8 cellular contexts compared by ENCODE assay signal in genomic region chr11:76637491-76638266, GRCh38. TPM values are rescaled to one million over a fixed set of nuclear protein-coding genes. Genes with fewer than 3 reads are reported as not detected.
DNase-seq lines count a peak whose midpoint lies in the region; ATAC-seq and TF ChIP-seq lines count a peak whose summit lies in the region.

No MANE protein-coding gene starts in this region.

- 11 to 32% (median 14%) methylated on average over 13 to 14 of the region's 14 CpGs for WGBS in spleen, 5 donors

- no peak overlapping the region for H3K27ac Mint-ChIP-seq in T-helper 17 cell

- no peak overlapping the region for H3K4me3 Mint-ChIP-seq in T-helper 17 cell

- no peaks in the 10 kb centered on the region for H3K27me3 ChIP-seq in spleen (replicated peaks in 1 of 7)

- intact Hi-C loops in spleen (cut with DNase I; ENCODE audit: low total_unique reads) = no loop called here

- peaks cover 4% of the 10 kb centered on the region for H3K4me1 Mint-ChIP-seq in T-helper 17 cell

- no peak overlapping the region for H3K4me3 ChIP-seq in spleen

- peak; percentile 78 for ATAC-seq in HG02943 (IDR thresholded peaks at IDR 0.05; ENCODE audit: low read depth, unreplicated experiment)
- peak; percentile 71 for ATAC-seq in T-helper 17 cell

- H3K4me1 ChIP-seq in spleen = peaks cover 20 to 38% (median 28%) of the 10 kb centered on the region in 6 donors

- no peak for TF ChIP-seq CTCF in spleen (IDR thresholded peaks at IDR 0.05 in 8 of 11, conservative IDR thresholded peaks at IDR 0.05 in 3 of 11)

- peaks cover 64% of the 10 kb centered on the region for H3K27me3 Mint-ChIP-seq in T-helper 17 cell

- peaks cover 2% of the 10 kb centered on the region for H3K36me3 Mint-ChIP-seq in T-helper 17 cell (ENCODE audit: low read depth)

- no peak for TF ChIP-seq POLR2A in spleen (IDR thresholded peaks at IDR 0.05)
- TF ChIP-seq POLR2A in erythroblast (IDR thresholded peaks at IDR 0.05; ENCODE audit: low read length) = no peak

- no peaks in the 10 kb centered on the region for H3K36me3 ChIP-seq in spleen

- no peaks in the 10 kb centered on the region for H3K9me3 ChIP-seq in T-helper 17 cell (ENCODE audit: control insufficient read depth, low read length, poor library complexity, severe bottlenecking)
- no peaks in the 10 kb centered on the region for H3K9me3 ChIP-seq in spleen

- peak overlapping the region in 6 of 8 donors; percentile 41 to 73 (median 62) for H3K27ac ChIP-seq in spleen

- DNase-seq in SKM-1 treated with dmso at 0.1 percent for 144 hours (lab: John Stamatoyannopoulos, UW; ENCODE audit: unreplicated experiment) (peak; percentile 20), SKM-1 (lab: John Stamatoyannopoulos, UW; ENCODE audit: unreplicated experiment) (no peak), T-helper 17 cell (no peak), spleen (peak; percentile 95), SHP77 treated with DMSO at 0.1 percent for 48 hours (lab: John Stamatoyannopoulos, UW) (no peak), erythroblast (lab: John Stamatoyannopoulos, UW) (no peak), cortex of kidney (lab: John Stamatoyannopoulos, UW) (no peak)

RNA-seq across cellular contexts. Expression of gene LRRC32, which starts 32.9 kb away (rescaled TPM):
- 10 to 100 TPM in 1 of 2 donors, 1 to 10 TPM in 1; 3.2 to 11.5 TPM for total RNA-seq in T-helper 17 cell
- 100 to 1,000 TPM in 3 of 7 donors, 10 to 100 TPM in 4; 44.1 to 214 (median 90.3) TPM for total RNA-seq in spleen
- 10 to 100 TPM; 25.9 to 29.5 (median 29.4) TPM for polyA plus RNA-seq in spleen

Comparison
In these comparisons a context has a peak if more than half of its experiments do, and no peak if none do; other contexts are left out.
1. DNase-seq: peak in SKM-1 treated with dmso at 0.1 percent for 144 hours (single experiment) and spleen (single experiment); none in SKM-1 (single experiment), T-helper 17 cell (0 of 3), SHP77 treated with DMSO at 0.1 percent for 48 hours (single experiment), erythroblast (0 of 2) and cortex of kidney (single experiment).